15 cellular contexts compared by ENCODE assay signal in the genomic region with DNA sequence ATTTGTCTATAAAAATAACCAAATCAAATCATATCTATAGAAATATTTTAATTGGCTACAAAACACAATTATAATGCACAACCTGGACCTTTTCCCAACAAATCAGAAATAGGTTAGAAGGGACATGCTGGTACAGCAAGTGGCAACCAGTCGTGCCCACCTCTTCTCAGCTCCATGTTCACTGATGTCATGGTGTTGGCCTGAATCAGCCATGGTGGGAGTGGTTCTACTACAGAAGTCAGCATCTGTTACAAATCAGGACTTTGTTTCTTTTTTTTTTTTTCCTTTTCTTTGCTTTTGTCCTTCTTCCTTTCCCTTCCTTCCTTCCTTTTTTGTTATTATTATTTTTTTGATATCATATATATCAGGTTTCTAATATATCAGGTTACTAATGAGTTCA.
DNase-seq lines count a peak whose midpoint lies in the region; ATAC-seq and TF ChIP-seq lines count a peak whose summit lies in the region.
"Had no signal": no experiment of that assay in that cellular context is flagged by ENCODE, and none has a peak within 500 bp of the region (broad histone marks: within the 10 kb centered on the region; RNA-seq: fewer than 3 reads in every experiment).

No MANE protein-coding gene starts in this region.

- no peak overlapping the region for H3K18ac ChIP-seq in IMR-90 (ENCODE audit: low read depth, low read length)

- ATAC-seq in IMR-90 (ENCODE audit: low read depth), result no peak
- ATAC-seq in GM19351 (IDR thresholded peaks at IDR 0.05; ENCODE audit: unreplicated experiment), result no peak
- ATAC-seq: CD8-positive, alpha-beta T cell; GM23338 had no signal

- no peaks in the 10 kb centered on the region for H3K79me1 ChIP-seq in IMR-90 (ENCODE audit: low read depth in 1 of 2, low read length in 2 of 2)

- no peak for TF ChIP-seq POLR2A in IMR-90 (IDR thresholded peaks at IDR 0.05; ENCODE audit: low read depth, low read length)

- H2BK15ac ChIP-seq in IMR-90 (ENCODE audit: low read depth, low read length), result no peak overlapping the region

- WGBS in GM23248 (ENCODE audit: low coverage in 1 of 2, low lambda C conversion rate in 2 of 2, missing lambda C conversion rate in 2 of 2), 2 experiments, result 4 to 9% methylated on average over 1 of the region's 1 CpG
- WGBS in IMR-90 (ENCODE audit: extremely low coverage in 2 of 2, insufficient read length in 1 of 2), 2 experiments, result no CpG with 5 or more reads among the region's 1 CpG

- H3F3A ChIP-seq in GM23248 (ENCODE audit: insufficient read depth), result no peaks in the 10 kb centered on the region

- H3K4me2 ChIP-seq in GM23248 (ENCODE audit: unreplicated experiment) (no peak overlapping the region), IMR-90 (ENCODE audit: low read depth, low read length) (no peak overlapping the region)
- H3K4me2 ChIP-seq: BLaER1, GM23338 had no signal

- no peak overlapping the region for H3K23ac ChIP-seq in IMR-90 (ENCODE audit: low read depth, low read length)

- H3K4me3 ChIP-seq in GM23248 (no peak overlapping the region), IMR-90 (ENCODE audit: insufficient read depth, low read depth, low read length) (no peak overlapping the region)
- H3K4me3 ChIP-seq: BLaER1, GM23338, HAP-1 had no signal

- POLR2A ChIA-PET in IMR-90 (lab: Charles Lee; ENCODE audit: unreplicated experiment), result no interaction called here

- no peak overlapping the region for H2BK20ac ChIP-seq in IMR-90 (ENCODE audit: low read depth, low read length)

- H2AK5ac ChIP-seq in IMR-90 (ENCODE audit: low read depth, low read length), result no peak overlapping the region

- no peak overlapping the region for H2BK120ac ChIP-seq in IMR-90 (ENCODE audit: low read depth, low read length)

- no peak overlapping the region for H3K56ac ChIP-seq in IMR-90 (ENCODE audit: extremely low read depth, insufficient read depth, low read length)

- H3K27ac ChIP-seq in GM23248 (no peak overlapping the region), IMR-90 (ENCODE audit: insufficient read depth, low read length) (no peak overlapping the region)
- H3K27ac ChIP-seq: BLaER1, C4-2B had no signal

- intact Hi-C loops in IMR-90 (cut with micrococcal nuclease), result no loop called here

- no peak overlapping the region for H3K9ac ChIP-seq in GM23248
- no peak overlapping the region for H3K9ac ChIP-seq in IMR-90 (ENCODE audit: low read depth, low read length)
- H3K9ac ChIP-seq: BLaER1 had no signal

- no peak overlapping the region for H4K8ac ChIP-seq in IMR-90 (ENCODE audit: low read depth in 2 of 2, low read length in 2 of 2)

- BruUV-seq in IMR-90 (replicated peaks; lab: Mats Ljungman, UMichigan), result no TSS peak

- H3K79me2 ChIP-seq in GM23248 (ENCODE audit: insufficient read depth), result no peaks in the 10 kb centered on the region

- no peak for TF ChIP-seq RAD21 in IMR-90 (IDR thresholded peaks at IDR 0.05; ENCODE audit: low read length)

- H4K5ac ChIP-seq in IMR-90 (ENCODE audit: low read depth, low read length), result no peak overlapping the region

- no peak overlapping the region for H3K14ac ChIP-seq in IMR-90 (replicated peaks; ENCODE audit: low read depth, low read length)

- DNase-seq in GM23248 (peak; percentile 25), IMR-90 (no peak), fibroblast of peridontal ligament (ENCODE audit: extremely low read depth) (peak; percentile 27), GOT3 (lab: John Stamatoyannopoulos, UW) (no peak), NOMO-1 (lab: John Stamatoyannopoulos, UW; ENCODE audit: unreplicated experiment in 2 of 2) (no peak)
- DNase-seq: Caco-2; CD4-positive, CD25-positive, alpha-beta regulatory T cell; CD8-positive, alpha-beta T cell; DMS153; DND-41 had no signal

- no peaks in the 10 kb centered on the region for H3K27me3 ChIP-seq in GM23248 (replicated peaks; ENCODE audit: insufficient read depth)
- H3K27me3 ChIP-seq in IMR-90 (ENCODE audit: control insufficient read depth, insufficient read depth, low read length), result no peaks in the 10 kb centered on the region
- H3K27me3 ChIP-seq: BLaER1 had no signal

- no peaks in the 10 kb centered on the region for H4K20me1 ChIP-seq in GM23248 (ENCODE audit: insufficient read depth)
- no peaks in the 10 kb centered on the region for H4K20me1 ChIP-seq in IMR-90 (ENCODE audit: insufficient read depth, low read length)
- H4K20me1 ChIP-seq: BLaER1 had no signal

- CTCF ChIA-PET in IMR-90 (lab: Yijun Ruan, JAX), result no interaction called here

- H3K4me1 ChIP-seq in GM23248 (ENCODE audit: insufficient read depth), result no peaks in the 10 kb centered on the region
- no peaks in the 10 kb centered on the region for H3K4me1 ChIP-seq in IMR-90 (ENCODE audit: control insufficient read depth, insufficient read depth, low read length)
- H3K4me1 ChIP-seq: BLaER1, Caco-2 had no signal

- H3K9me2 ChIP-seq in GM23248 (ENCODE audit: insufficient read depth), result no peaks in the 10 kb centered on the region

- no peak overlapping the region for H2BK5ac ChIP-seq in IMR-90 (ENCODE audit: low read depth, low read length, poor library complexity, severe bottlenecking)

- no peaks in the 10 kb centered on the region for H3K9me3 ChIP-seq in GM23248 (ENCODE audit: low read depth)
- H3K9me3 ChIP-seq in IMR-90 (ENCODE audit: control insufficient read depth, insufficient read depth, low read length), result no peaks in the 10 kb centered on the region
- H3K9me3 ChIP-seq: BLaER1, Caco-2, HAP-1 had no signal

- H4K91ac ChIP-seq in IMR-90 (ENCODE audit: insufficient read depth, low read depth, low read length), result no peak overlapping the region

- peak overlapping the region; percentile 65 for H2AK9ac ChIP-seq in IMR-90 (replicated peaks; ENCODE audit: low read depth, low read length, poor library complexity)

- H3K4ac ChIP-seq in IMR-90 (ENCODE audit: low read depth, low read length), result no peak overlapping the region

- no peaks in the 10 kb centered on the region for H3K9me1 ChIP-seq in IMR-90 (ENCODE audit: insufficient read depth, low read length)

- dilution Hi-C loops in IMR-90 (cut with HindIII; ENCODE audit: low sequenced_read_pairs, unreplicated experiment), result no loop called here

- in situ Hi-C loops in GM23248 (cut with MboI), result no loop called here
- in situ Hi-C loops in IMR-90 (cut with MboI; ENCODE audit: low sequenced_read_pairs), result no loop called here

- H2AFZ ChIP-seq in GM23248 (no peak overlapping the region), IMR-90 (replicated peaks; ENCODE audit: low read length, poor library complexity) (no peak overlapping the region)
- H2AFZ ChIP-seq: GM23338 had no signal

- H3K36me3 ChIP-seq in GM23248 (ENCODE audit: low read depth) (no peaks in the 10 kb centered on the region), IMR-90 (ENCODE audit: control insufficient read depth, insufficient read depth, low read length) (no peaks in the 10 kb centered on the region)
- H3K36me3 ChIP-seq: HAP-1 had no signal

- TF ChIP-seq CTCF in IMR-90 (conservative IDR thresholded peaks at IDR 0.05; ENCODE audit: low read depth, low read length), result no peak

TF ChIP-seq in IMR-90, 13 proteins besides CTCF, POLR2A, EP300 and RAD21:
- TF ChIP-seq NFE2L2 (IDR thresholded peaks at IDR 0.05; ENCODE audit: low read depth, low read length) (no peak), MAFK (IDR thresholded peaks at IDR 0.05; ENCODE audit: low read depth, low read length) (no peak), MAZ (IDR thresholded peaks at IDR 0.05; ENCODE audit: borderline replicate concordance, low read depth, low read length) (no peak), CHD1 (IDR thresholded peaks at IDR 0.05; ENCODE audit: low read depth, low read length) (no peak), BHLHE40 (IDR thresholded peaks at IDR 0.05; ENCODE audit: low read depth, low read length) (no peak), FOS (IDR thresholded peaks at IDR 0.05; ENCODE audit: low read depth, low read length) (no peak), CEBPB (IDR thresholded peaks at IDR 0.05; ENCODE audit: low read depth, low read length) (no peak), RCOR1 (IDR thresholded peaks at IDR 0.05; ENCODE audit: insufficient replicate concordance, low read length) (no peak), SMC3 (IDR thresholded peaks at IDR 0.05; ENCODE audit: low read depth, low read length) (no peak), RFX5 (IDR thresholded peaks at IDR 0.05; ENCODE audit: low read depth, low read length) (no peak)
- TF ChIP-seq, protein P1, sequence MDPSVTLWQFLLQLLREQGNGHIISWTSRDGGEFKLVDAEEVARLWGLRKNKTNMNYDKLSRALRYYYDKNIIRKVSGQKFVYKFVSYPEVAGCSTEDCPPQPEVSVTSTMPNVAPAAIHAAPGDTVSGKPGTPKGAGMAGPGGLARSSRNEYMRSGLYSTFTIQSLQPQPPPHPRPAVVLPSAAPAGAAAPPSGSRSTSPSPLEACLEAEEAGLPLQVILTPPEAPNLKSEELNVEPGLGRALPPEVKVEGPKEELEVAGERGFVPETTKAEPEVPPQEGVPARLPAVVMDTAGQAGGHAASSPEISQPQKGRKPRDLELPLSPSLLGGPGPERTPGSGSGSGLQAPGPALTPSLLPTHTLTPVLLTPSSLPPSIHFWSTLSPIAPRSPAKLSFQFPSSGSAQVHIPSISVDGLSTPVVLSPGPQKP (IDR thresholded peaks at IDR 0.05; ENCODE audit: borderline replicate concordance, low read depth, low read length), result no peak
- TF ChIP-seq, protein P2, sequence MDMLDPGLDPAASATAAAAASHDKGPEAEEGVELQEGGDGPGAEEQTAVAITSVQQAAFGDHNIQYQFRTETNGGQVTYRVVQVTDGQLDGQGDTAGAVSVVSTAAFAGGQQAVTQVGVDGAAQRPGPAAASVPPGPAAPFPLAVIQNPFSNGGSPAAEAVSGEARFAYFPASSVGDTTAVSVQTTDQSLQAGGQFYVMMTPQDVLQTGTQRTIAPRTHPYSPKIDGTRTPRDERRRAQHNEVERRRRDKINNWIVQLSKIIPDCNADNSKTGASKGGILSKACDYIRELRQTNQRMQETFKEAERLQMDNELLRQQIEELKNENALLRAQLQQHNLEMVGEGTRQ (IDR thresholded peaks at IDR 0.05; ENCODE audit: low read depth, low read length), result no peak
TF ChIP-seq in IMR-90: peak in this region for 0.

Comparison
In these comparisons a context has a peak if more than half of its experiments do, and no peak if none do; other contexts are left out.
1. DNase-seq: peak in GM23248 (single experiment) and fibroblast of peridontal ligament (single experiment); none in IMR-90 (single experiment), GOT3 (single experiment) and NOMO-1 (0 of 2).